Comparison of ENCODE assay signal across 1 cellular context in the genomic region with DNA sequence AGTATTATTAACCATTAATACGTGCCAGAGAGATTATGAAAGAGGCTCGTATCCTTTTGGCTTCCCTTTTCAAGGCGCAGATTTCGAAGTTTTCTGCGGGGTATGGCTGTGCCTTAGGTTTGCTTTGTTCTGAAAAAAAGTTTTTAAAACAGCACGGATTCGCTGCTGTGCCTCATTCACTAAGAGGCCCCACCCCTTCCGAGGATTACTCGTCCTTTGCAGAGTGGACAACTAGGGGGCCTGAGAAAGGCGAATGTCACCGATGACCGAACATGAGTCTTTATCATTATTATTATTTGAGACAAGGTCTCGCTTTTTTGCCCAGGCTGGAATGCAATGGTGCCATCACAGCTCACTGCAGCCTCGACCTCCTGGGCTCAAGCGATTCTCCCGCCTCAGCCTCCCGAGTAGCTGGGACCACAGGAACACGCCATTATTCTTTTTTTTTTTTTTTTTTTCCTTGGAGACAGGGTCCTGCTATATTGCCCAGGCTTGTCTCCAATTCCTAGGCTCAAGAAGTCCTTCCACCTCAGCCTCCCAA.
TF ChIP-seq lines count a peak whose summit lies in the region.

No MANE protein-coding gene starts in this region.

TF ChIP-seq in HepG2, 621 proteins besides CTCF, POLR2A, EP300 and RAD21:
- TF ChIP-seq, protein P1, sequence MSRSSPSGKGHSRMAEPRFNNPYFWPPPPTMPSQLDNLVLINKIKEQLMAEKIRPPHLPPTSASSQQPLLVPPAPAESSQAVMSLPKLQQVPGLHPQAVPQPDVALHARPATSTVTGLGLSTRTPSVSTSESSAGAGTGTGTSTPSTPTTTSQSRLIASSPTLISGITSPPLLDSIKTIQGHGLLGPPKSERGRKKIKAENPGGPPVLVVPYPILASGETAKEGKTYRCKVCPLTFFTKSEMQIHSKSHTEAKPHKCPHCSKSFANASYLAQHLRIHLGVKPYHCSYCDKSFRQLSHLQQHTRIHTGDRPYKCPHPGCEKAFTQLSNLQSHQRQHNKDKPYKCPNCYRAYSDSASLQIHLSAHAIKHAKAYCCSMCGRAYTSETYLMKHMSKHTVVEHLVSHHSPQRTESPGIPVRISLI (CRISPR knock-in tag; IDR thresholded peaks at IDR 0.05; ENCODE audit: borderline replicate concordance) = peak; percentile 74
- TF ChIP-seq ESRRA (CRISPR knock-in tag; IDR thresholded peaks at IDR 0.05; ENCODE audit: low read depth) = 0 out of 2 replicates have a peak, but pooled peaks have one; percentile 7
- TF ChIP-seq SMAD9 (CRISPR knock-in tag; IDR thresholded peaks at IDR 0.05) = no peak
- TF ChIP-seq, protein P2, sequence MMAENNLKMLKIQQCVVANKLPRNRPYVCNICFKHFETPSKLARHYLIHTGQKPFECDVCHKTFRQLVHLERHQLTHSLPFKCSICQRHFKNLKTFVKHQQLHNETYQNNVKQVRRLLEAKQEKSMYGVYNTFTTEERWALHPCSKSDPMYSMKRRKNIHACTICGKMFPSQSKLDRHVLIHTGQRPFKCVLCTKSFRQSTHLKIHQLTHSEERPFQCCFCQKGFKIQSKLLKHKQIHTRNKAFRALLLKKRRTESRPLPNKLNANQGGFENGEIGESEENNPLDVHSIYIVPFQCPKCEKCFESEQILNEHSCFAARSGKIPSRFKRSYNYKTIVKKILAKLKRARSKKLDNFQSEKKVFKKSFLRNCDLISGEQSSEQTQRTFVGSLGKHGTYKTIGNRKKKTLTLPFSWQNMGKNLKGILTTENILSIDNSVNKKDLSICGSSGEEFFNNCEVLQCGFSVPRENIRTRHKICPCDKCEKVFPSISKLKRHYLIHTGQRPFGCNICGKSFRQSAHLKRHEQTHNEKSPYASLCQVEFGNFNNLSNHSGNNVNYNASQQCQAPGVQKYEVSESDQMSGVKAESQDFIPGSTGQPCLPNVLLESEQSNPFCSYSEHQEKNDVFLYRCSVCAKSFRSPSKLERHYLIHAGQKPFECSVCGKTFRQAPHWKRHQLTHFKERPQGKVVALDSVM (CRISPR knock-in tag; IDR thresholded peaks at IDR 0.05) = peak; percentile 73
- TF ChIP-seq NFE2L2 (IDR thresholded peaks at IDR 0.05; ENCODE audit: low read length) = no peak
- TF ChIP-seq ZNF224 (CRISPR knock-in tag; IDR thresholded peaks at IDR 0.05) = 0 out of 2 replicates have a peak, but pooled peaks have one; percentile 7
- TF ChIP-seq ZNF121 (CRISPR knock-in tag; IDR thresholded peaks at IDR 0.05) = peak; percentile 57
TF ChIP-seq in HepG2: peak in this region for 5.
